27 cellular contexts compared by ENCODE assay signal in genomic region chr14:76617440-76617839, GRCh38.
DNase-seq lines count a peak whose midpoint lies in the region; ATAC-seq and TF ChIP-seq lines count a peak whose summit lies in the region.
"Had no signal": no experiment of that assay in that cellular context is flagged by ENCODE, and none has a peak within 500 bp of the region (broad histone marks: within the 10 kb centered on the region; RNA-seq: fewer than 3 reads in every experiment).

No MANE protein-coding gene starts in this region.

- no peak for DNase-seq in sciatic nerve (ENCODE audit: low spot score)
- DNase-seq: 8988T; ACHN; AML-193; BE2C; C1 segment of cervical spinal cord; Caco-2; Calu3; CD4-positive, alpha-beta memory T cell; CD4-positive, alpha-beta T cell; CD4-positive, CD25-positive, alpha-beta regulatory T cell; CD8-positive, alpha-beta memory T cell; CD8-positive, alpha-beta T cell; COR-L47; DMS 273 treated with DMSO at 0.1 percent for 48 hours; DMS153; DMS53; DMS79; DMS79 treated with DMSO at 0.1 percent for 48 hours; DND-41; EL had no signal

- intact Hi-C loops in sciatic nerve (cut with DNase I), result no loop called here

- H3K4me3 ChIP-seq in HEK293 (ENCODE audit: low read depth, low read length), result no peak overlapping the region
- H3K4me3 ChIP-seq: A549; BLaER1; BLaER1 treated with 17β-estradiol and CSF1 and Interleukin-3, amounts not matched to agents 10 nM and 100 nM had no signal

- TF ChIP-seq CTCF in HEK293 (tag by site-specific recombination; IDR thresholded peaks at IDR 0.05), result no peak

- H3K36me3 ChIP-seq in HEK293 (ENCODE audit: control insufficient read depth in 2 of 2, insufficient read depth in 1 of 2, low read length in 2 of 2), result no peaks in the 10 kb centered on the region
- H3K36me3 ChIP-seq: BE2C; BLaER1; BLaER1 treated with 17β-estradiol and CSF1 and Interleukin-3, amounts not matched to agents 10 nM and 100 nM had no signal

- POLR2A ChIA-PET in HEK293 (lab: Yijun Ruan, JAX), result no interaction called here

- H3K4me1 ChIP-seq in HEK293 (ENCODE audit: control insufficient read depth, insufficient read depth, low read length), result no peaks in the 10 kb centered on the region
- H3K4me1 ChIP-seq: A549; BE2C; BLaER1; BLaER1 treated with 17β-estradiol and CSF1 and Interleukin-3, amounts not matched to agents 10 nM and 100 nM; Caco-2 had no signal

- no peaks in the 10 kb centered on the region for H3K9me3 ChIP-seq in HEK293 (ENCODE audit: control insufficient read depth, insufficient read depth, low read depth, low read length)
- H3K9me3 ChIP-seq: BE2C had no signal

- no peak for ATAC-seq in sciatic nerve
- ATAC-seq: A549; CD8-positive, alpha-beta T cell had no signal

- no peak overlapping the region for H3K27ac ChIP-seq in HEK293 (ENCODE audit: extremely low read depth, low read depth, low read length)
- H3K27ac ChIP-seq: 22Rv1; A549; BLaER1; BLaER1 treated with 17β-estradiol and CSF1 and Interleukin-3, amounts not matched to agents 10 nM and 100 nM; C4-2B had no signal

- CTCF ChIA-PET in HEK293 (lab: Yijun Ruan, JAX), result interaction anchor here (1.0 kb wide), 1 partner anchor 31 kb away, joined by 3 read pairs; no protein-coding TSS in a partner anchor

TF ChIP-seq in HEK293, 187 proteins besides CTCF, POLR2A, EP300 and RAD21:
- TF ChIP-seq ZNF501 (tag by site-specific recombination; IDR thresholded peaks at IDR 0.05) (no peak), ZNF26 (tag by site-specific recombination; IDR thresholded peaks at IDR 0.05) (peak; percentile 99), SETDB1 (IDR thresholded peaks at IDR 0.05; ENCODE audit: insufficient read length, low read length) (peak; percentile 65), ZNF571 (tag by site-specific recombination; IDR thresholded peaks at IDR 0.05) (no peak)
